In the genomic region with DNA sequence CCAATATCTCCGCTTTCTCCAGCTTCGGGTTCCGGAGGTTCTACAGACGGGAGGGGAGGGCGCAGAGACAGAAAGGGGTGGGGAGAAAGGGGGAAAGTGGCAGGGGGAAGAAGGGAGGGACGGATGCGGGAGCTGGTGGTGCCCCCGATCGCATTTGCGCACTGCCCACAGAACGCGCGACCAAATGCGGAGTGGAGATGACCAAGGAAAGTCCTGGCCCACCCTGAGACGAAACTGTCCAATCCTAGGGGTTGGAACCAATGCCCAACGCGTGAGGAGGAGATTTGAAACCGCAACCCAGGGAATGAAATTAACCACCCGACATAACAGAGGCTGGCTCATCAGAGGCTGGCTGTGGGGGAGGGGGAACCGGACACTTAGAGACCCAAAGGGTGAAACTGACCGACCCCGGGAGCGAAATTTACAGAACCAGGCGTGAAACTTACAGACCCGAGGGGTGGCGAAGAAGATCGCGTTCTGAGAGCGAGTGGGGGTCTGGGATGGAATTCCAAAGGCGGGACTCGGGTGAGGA, we compare ENCODE assay signal across 9 cellular contexts. TPM values are rescaled to one million over a fixed set of nuclear protein-coding genes. Genes with fewer than 3 reads are reported as not detected.
DNase-seq lines count a peak whose midpoint lies in the region; ATAC-seq and TF ChIP-seq lines count a peak whose summit lies in the region.
"Had no signal": no experiment of that assay in that cellular context is flagged by ENCODE, and none has a peak within 500 bp of the region (broad histone marks: within the 10 kb centered on the region; RNA-seq: fewer than 3 reads in every experiment).

No MANE protein-coding gene starts in this region.

- peak overlapping the region in 2 of 5 donors; percentile 40 to 64 for H3K27ac ChIP-seq in stomach

- WGBS in stomach, 5 donors: 1 to 2% (median 1%) methylated on average over 31 of the region's 31 CpGs

- intact Hi-C loops in activated T-helper 2 cell treated with anti-CD3 and anti-CD28 coated beads, Interferon-gamma antibody, Interleukin-2, Interleukin-4, amounts not matched to agents 10 μg/mL and 5 μg/mL and 100 μg/mL, durations not matched to agents 14 hours and 24 hours and 36 hours (cut with micrococcal nuclease): loop anchor here (5.0 to 10.0 kb wide), 4 partner anchors 50 to 280 kb away; a partner anchor contains a TSS
- intact Hi-C loops in stomach (cut with DNase I; ENCODE audit: low total_unique reads): no loop called here

- H3K27me3 ChIP-seq in stomach: peaks cover 0 to 84% (median 54%) of the 10 kb centered on the region in 3 donors

- H3K4me3 ChIP-seq in HFF-Myc (replicated peaks; ENCODE audit: low read depth, low read length): peak overlapping the region; percentile 60
- peak overlapping the region; percentile 82 for H3K4me3 ChIP-seq in iPS-18c (ENCODE audit: insufficient read depth, low read depth, low read length)
- peak overlapping the region; percentile 43 to 70 (median 50) for H3K4me3 ChIP-seq in stomach

- H3K36me3 ChIP-seq in stomach: no peaks in the 10 kb centered on the region

- peaks cover 85 to 99% (median 95%) of the 10 kb centered on the region in 4 donors for H3K4me1 ChIP-seq in stomach

- no peaks in the 10 kb centered on the region for H3K9me3 Mint-ChIP-seq in activated T-helper 2 cell treated with anti-CD3 and anti-CD28 coated beads, Interferon-gamma antibody, Interleukin-2, Interleukin-4, amounts not matched to agents 10 μg/mL and 5 μg/mL and 100 μg/mL, durations not matched to agents 14 hours and 24 hours and 36 hours

- no peak for TF ChIP-seq EP300 in stomach (IDR thresholded peaks at IDR 0.05)

- peaks cover 41% of the 10 kb centered on the region for H3K27me3 Mint-ChIP-seq in activated T-helper 2 cell treated with anti-CD3 and anti-CD28 coated beads, Interferon-gamma antibody, Interleukin-2, Interleukin-4, amounts not matched to agents 10 μg/mL and 5 μg/mL and 100 μg/mL, durations not matched to agents 14 hours and 24 hours and 36 hours (ENCODE audit: low read depth)

- H3K27ac Mint-ChIP-seq in activated T-helper 2 cell treated with anti-CD3 and anti-CD28 coated beads, Interferon-gamma antibody, Interleukin-2, Interleukin-4, amounts not matched to agents 10 μg/mL and 5 μg/mL and 100 μg/mL, durations not matched to agents 14 hours and 24 hours and 36 hours: peak overlapping the region; percentile 48

- TF ChIP-seq POLR2A in stomach (IDR thresholded peaks at IDR 0.05): no peak

- H3K9me3 ChIP-seq in iPS-18c (ENCODE audit: control insufficient read depth, insufficient read depth, low read length) (no peaks in the 10 kb centered on the region), stomach (no peaks in the 10 kb centered on the region)

- TF ChIP-seq CTCF in HFF-Myc (IDR thresholded peaks at IDR 0.05; ENCODE audit: low read depth, low read length, missing control alignments) (no peak), stomach (IDR thresholded peaks at IDR 0.05) (no peak)

- ATAC-seq in HG03097 (IDR thresholded peaks at IDR 0.05; ENCODE audit: low FRiP score, unreplicated experiment): no peak

- peaks cover 68% of the 10 kb centered on the region for H3K4me1 Mint-ChIP-seq in activated T-helper 2 cell treated with anti-CD3 and anti-CD28 coated beads, Interferon-gamma antibody, Interleukin-2, Interleukin-4, amounts not matched to agents 10 μg/mL and 5 μg/mL and 100 μg/mL, durations not matched to agents 14 hours and 24 hours and 36 hours (ENCODE audit: low read depth)

- DNase-seq in AG08395 (ENCODE audit: low spot score) (peak; percentile 54), HFF-Myc (ENCODE audit: extremely low read depth, low read depth) (no peak), stomach (no peak), NCI-H526 treated with DMSO at 0.1 percent for 48 hours (lab: John Stamatoyannopoulos, UW) (no peak), iPS-NIHi11 (ENCODE audit: low spot score) (no peak)
- no peak for DNase-seq in activated T-helper 2 cell treated with anti-CD3 and anti-CD28 coated beads, Interferon-gamma antibody, Interleukin-2, Interleukin-4, amounts not matched to agents 10 μg/mL and 5 μg/mL and 100 μg/mL, durations not matched to agents 14 hours and 24 hours and 36 hours (ENCODE audit: low spot score)

- H3K36me3 Mint-ChIP-seq in activated T-helper 2 cell treated with anti-CD3 and anti-CD28 coated beads, Interferon-gamma antibody, Interleukin-2, Interleukin-4, amounts not matched to agents 10 μg/mL and 5 μg/mL and 100 μg/mL, durations not matched to agents 14 hours and 24 hours and 36 hours (ENCODE audit: low read depth): no peaks in the 10 kb centered on the region

- H3K4me3 Mint-ChIP-seq in activated T-helper 2 cell treated with anti-CD3 and anti-CD28 coated beads, Interferon-gamma antibody, Interleukin-2, Interleukin-4, amounts not matched to agents 10 μg/mL and 5 μg/mL and 100 μg/mL, durations not matched to agents 14 hours and 24 hours and 36 hours (ENCODE audit: low read depth): peak overlapping the region; percentile 87

RNA-seq across cellular contexts. Expression of a gene that starts 1.4 kb away (rescaled TPM):
- 2.4 and 3.1 TPM in 2 replicates for total RNA-seq in activated T-helper 2 cell treated with anti-CD3 and anti-CD28 coated beads, Interferon-gamma antibody, Interleukin-2, Interleukin-4, amounts not matched to agents 10 μg/mL and 5 μg/mL and 100 μg/mL, durations not matched to agents 14 hours and 24 hours and 36 hours
- total RNA-seq in stomach: not detected
- polyA plus RNA-seq in stomach: under 1 TPM in 2 of 3 donors, not detected in 1; 0.58 to 0.92 TPM

RNA-seq across cellular contexts. Expression of a gene that starts 4.1 kb away (rescaled TPM):
- not detected in 2 replicates for total RNA-seq in activated T-helper 2 cell treated with anti-CD3 and anti-CD28 coated beads, Interferon-gamma antibody, Interleukin-2, Interleukin-4, amounts not matched to agents 10 μg/mL and 5 μg/mL and 100 μg/mL, durations not matched to agents 14 hours and 24 hours and 36 hours
- not detected for total RNA-seq in stomach
- under 1 TPM in 2 of 3 donors, not detected in 1; 0.12 to 0.43 TPM for polyA plus RNA-seq in stomach
- total RNA-seq: pulmonary artery endothelial cell had no signal

RNA-seq across cellular contexts. Expression of a gene that starts 29.7 kb away (rescaled TPM):
- total RNA-seq in activated T-helper 2 cell treated with anti-CD3 and anti-CD28 coated beads, Interferon-gamma antibody, Interleukin-2, Interleukin-4, amounts not matched to agents 10 μg/mL and 5 μg/mL and 100 μg/mL, durations not matched to agents 14 hours and 24 hours and 36 hours: 41.8 and 43.2 TPM in 2 replicates
- total RNA-seq in stomach: 100 to 1,000 TPM in 3 of 5 donors, 10 to 100 TPM in 2; 16.2 to 163 (median 137) TPM
- polyA plus RNA-seq in stomach: 10 to 100 TPM; 47.2 to 69.4 (median 66.7) TPM

RNA-seq across cellular contexts. Expression of a gene that starts 34.9 kb away (rescaled TPM):
- total RNA-seq in activated T-helper 2 cell treated with anti-CD3 and anti-CD28 coated beads, Interferon-gamma antibody, Interleukin-2, Interleukin-4, amounts not matched to agents 10 μg/mL and 5 μg/mL and 100 μg/mL, durations not matched to agents 14 hours and 24 hours and 36 hours: 0.87 and 1.4 TPM in 2 replicates
- not detected for total RNA-seq in stomach
- polyA plus RNA-seq in stomach: under 1 TPM in 1 of 3 donors, not detected in 2; 0.88 TPM
- total RNA-seq: pulmonary artery endothelial cell had no signal

RNA-seq across cellular contexts. Expression of a gene that starts 40.3 kb away (rescaled TPM):
- total RNA-seq in activated T-helper 2 cell treated with anti-CD3 and anti-CD28 coated beads, Interferon-gamma antibody, Interleukin-2, Interleukin-4, amounts not matched to agents 10 μg/mL and 5 μg/mL and 100 μg/mL, durations not matched to agents 14 hours and 24 hours and 36 hours: 44.6 and 44.7 TPM in 2 replicates
- 100 to 1,000 TPM in 1 of 5 donors, 10 to 100 TPM in 2, 1 to 10 TPM in 2; 6.7 to 104 (median 17.3) TPM for total RNA-seq in stomach
- 10 to 100 TPM; 32.4 to 58.8 (median 43.1) TPM for polyA plus RNA-seq in stomach
